In the genomic region with DNA sequence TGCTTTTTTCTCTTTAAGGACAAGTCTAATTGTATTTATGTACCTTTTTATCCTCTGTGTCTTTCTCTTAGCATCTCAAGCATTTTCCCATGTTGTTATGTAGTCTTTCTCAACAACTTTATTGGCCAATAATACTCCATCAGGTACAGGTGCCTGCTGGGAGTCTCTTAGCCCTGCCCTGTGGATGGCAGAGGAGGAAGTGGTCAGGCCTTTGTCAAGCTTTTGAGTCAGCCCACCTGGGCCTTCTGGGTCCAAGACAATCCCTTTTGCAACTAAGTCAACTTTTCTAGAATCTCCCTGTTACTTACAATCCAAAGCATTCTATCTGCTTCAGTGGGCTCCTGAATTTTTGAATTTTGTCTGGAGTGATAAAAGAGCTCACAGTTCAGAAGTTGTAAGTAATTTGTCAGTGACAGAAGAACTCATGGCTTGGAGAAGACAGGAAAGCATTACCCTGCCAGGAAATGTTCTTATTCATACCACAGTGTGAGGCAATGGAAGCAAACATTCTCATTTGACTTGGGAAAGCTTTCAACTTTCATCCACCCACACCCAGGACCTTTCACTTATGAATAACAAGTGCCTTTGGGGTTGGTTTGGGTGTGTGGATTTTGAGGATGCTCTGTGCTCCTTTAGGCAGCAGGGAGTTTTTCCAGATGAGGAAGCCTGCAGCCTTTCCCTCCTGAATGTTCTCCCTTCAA, we compare ENCODE assay signal across 12 cellular contexts.
DNase-seq lines count a peak whose midpoint lies in the region; TF ChIP-seq lines count a peak whose summit lies in the region.
"Had no signal": no experiment of that assay in that cellular context is flagged by ENCODE, and none has a peak within 500 bp of the region (broad histone marks: within the 10 kb centered on the region; RNA-seq: fewer than 3 reads in every experiment).

No MANE protein-coding gene starts in this region.

- no peak for TF ChIP-seq CTCF in adrenal gland (IDR thresholded peaks at IDR 0.05)
- TF ChIP-seq CTCF in foreskin fibroblast (IDR thresholded peaks at IDR 0.05; ENCODE audit: low read depth, low read length): no peak
- no peak for TF ChIP-seq CTCF in smooth muscle cell (IDR thresholded peaks at IDR 0.05; ENCODE audit: borderline replicate concordance, insufficient read depth, poor library complexity, severe bottlenecking)
- no peak for TF ChIP-seq CTCF in type B pancreatic cell (conservative IDR thresholded peaks at IDR 0.05)

- no peak overlapping the region for H3K27ac Mint-ChIP-seq in type B pancreatic cell

- H3K79me2 ChIP-seq in smooth muscle cell (ENCODE audit: low read depth): no peaks in the 10 kb centered on the region
- H3K79me2 ChIP-seq in mesendoderm (ENCODE audit: control insufficient read depth, insufficient read depth, low read length): no peaks in the 10 kb centered on the region

- H4K5ac ChIP-seq in mesendoderm (ENCODE audit: low read length): no peak overlapping the region

- H3K27ac ChIP-seq in adrenal gland (peak overlapping the region in 1 of 5 donors; percentile 62), smooth muscle cell (ENCODE audit: low read depth) (peak overlapping the region; percentile 56), mesendoderm (ENCODE audit: low read depth, low read length) (no peak overlapping the region)

- H3K4me3 ChIP-seq in adrenal gland (no peak overlapping the region), foreskin fibroblast (ENCODE audit: low read depth in 1 of 2, low read length in 2 of 2) (no peak overlapping the region), smooth muscle cell (no peak overlapping the region), mesendoderm (ENCODE audit: low read length) (no peak overlapping the region)
- H3K4me3 ChIP-seq: K562 had no signal

- H2BK5ac ChIP-seq in mesendoderm (ENCODE audit: low read length): no peak overlapping the region

- H2AFZ ChIP-seq in smooth muscle cell (ENCODE audit: low read depth): no peak overlapping the region

- no peaks in the 10 kb centered on the region for H3F3A ChIP-seq in smooth muscle cell (ENCODE audit: low read depth)

- no peaks in the 10 kb centered on the region for H3K4me1 ChIP-seq in adrenal gland (replicated peaks in 1 of 2)
- no peaks in the 10 kb centered on the region for H3K4me1 ChIP-seq in smooth muscle cell (ENCODE audit: low read depth)
- H3K4me1 ChIP-seq in mesendoderm (ENCODE audit: control insufficient read depth, low read depth, low read length): peaks cover 10% of the 10 kb centered on the region

- H3K4me3 Mint-ChIP-seq in type B pancreatic cell: no peak overlapping the region
- H3K4me3 Mint-ChIP-seq: central memory CD8-positive, alpha-beta T cell had no signal

- H3K23ac ChIP-seq in mesendoderm (ENCODE audit: low read length): no peak overlapping the region

- H3K18ac ChIP-seq in mesendoderm (ENCODE audit: low read length): no peak overlapping the region

- H3K4me2 ChIP-seq in smooth muscle cell (peak overlapping the region; percentile 9), mesendoderm (ENCODE audit: low read length) (no peak overlapping the region)

- no peak overlapping the region for H3K56ac ChIP-seq in mesendoderm (ENCODE audit: low read length)

- no peaks in the 10 kb centered on the region for H3K36me3 ChIP-seq in adrenal gland (replicated peaks in 1 of 2)
- no peaks in the 10 kb centered on the region for H3K36me3 ChIP-seq in smooth muscle cell (ENCODE audit: low read depth)
- H3K36me3 ChIP-seq in mesendoderm (ENCODE audit: control insufficient read depth, insufficient read depth, low read length): no peaks in the 10 kb centered on the region

- no peaks in the 10 kb centered on the region for H3K27me3 ChIP-seq in adrenal gland
- H3K27me3 ChIP-seq in smooth muscle cell (ENCODE audit: low read depth): no peaks in the 10 kb centered on the region
- H3K27me3 ChIP-seq in mesendoderm (ENCODE audit: insufficient read depth, low read length, poor library complexity): no peaks in the 10 kb centered on the region

- no peak overlapping the region for H2AK5ac ChIP-seq in mesendoderm (ENCODE audit: low read length)

- DNase-seq in GM04503 (ENCODE audit: low read depth) (peak; percentile 81), adrenal gland (peak in 4 of 7 donors; percentile 21 to 65 (median 30)), foreskin fibroblast (peak; percentile 94 to 95), smooth muscle cell (lab: John Stamatoyannopoulos, UW; ENCODE audit: unreplicated experiment) (no peak), mesendoderm (no peak), A172 (ENCODE audit: low spot score) (no peak), GOT3 (lab: John Stamatoyannopoulos, UW) (no peak), type B pancreatic cell (ENCODE audit: extremely low spot score, unreplicated experiment) (no peak)
- DNase-seq: activated T-cell treated with anti-CD3 and anti-CD28 coated beads for 4 hours, hippocampal formation had no signal

- H3K27me3 Mint-ChIP-seq in type B pancreatic cell: peaks cover 7% of the 10 kb centered on the region

- no peaks in the 10 kb centered on the region for H3K36me3 Mint-ChIP-seq in type B pancreatic cell

- H4K20me1 ChIP-seq in smooth muscle cell (ENCODE audit: low read depth): no peaks in the 10 kb centered on the region

- no peaks in the 10 kb centered on the region for H3K79me1 ChIP-seq in mesendoderm (ENCODE audit: low read length)

- H3K9ac ChIP-seq in smooth muscle cell (ENCODE audit: low read depth): no peak overlapping the region
- no peak overlapping the region for H3K9ac ChIP-seq in mesendoderm (ENCODE audit: low read length)

- TF ChIP-seq POLR2A in adrenal gland (IDR thresholded peaks at IDR 0.05): no peak

- H3K9me3 ChIP-seq in adrenal gland (replicated peaks in 1 of 3) (no peaks in the 10 kb centered on the region), smooth muscle cell (replicated peaks; ENCODE audit: low read depth) (no peaks in the 10 kb centered on the region)

- H2BK120ac ChIP-seq in mesendoderm (ENCODE audit: low read depth, low read length): no peak overlapping the region

- peaks cover 17% of the 10 kb centered on the region for H3K4me1 Mint-ChIP-seq in type B pancreatic cell (ENCODE audit: unreplicated experiment)
- H3K4me1 Mint-ChIP-seq: central memory CD8-positive, alpha-beta T cell had no signal

- intact Hi-C loops in adrenal gland (cut with DNase I): no loop called here

- H3K4ac ChIP-seq in mesendoderm (ENCODE audit: low read depth, low read length): no peak overlapping the region

- H3K9me3 Mint-ChIP-seq in type B pancreatic cell: no peaks in the 10 kb centered on the region

- H4K8ac ChIP-seq in mesendoderm (ENCODE audit: low read depth, low read length): no peak overlapping the region

- no peak overlapping the region for H2BK15ac ChIP-seq in mesendoderm (replicated peaks; ENCODE audit: low read depth)

Comparison
In these comparisons a context has a peak if more than half of its experiments do, and no peak if none do; other contexts are left out.
1. DNase-seq: peak in GM04503 (single experiment), adrenal gland (4 of 7) and foreskin fibroblast (2 of 2); none in smooth muscle cell (single experiment), mesendoderm (single experiment), A172 (single experiment), GOT3 (single experiment) and type B pancreatic cell (single experiment).